Comparison of ENCODE assay signal across 9 cellular contexts in the genomic region with DNA sequence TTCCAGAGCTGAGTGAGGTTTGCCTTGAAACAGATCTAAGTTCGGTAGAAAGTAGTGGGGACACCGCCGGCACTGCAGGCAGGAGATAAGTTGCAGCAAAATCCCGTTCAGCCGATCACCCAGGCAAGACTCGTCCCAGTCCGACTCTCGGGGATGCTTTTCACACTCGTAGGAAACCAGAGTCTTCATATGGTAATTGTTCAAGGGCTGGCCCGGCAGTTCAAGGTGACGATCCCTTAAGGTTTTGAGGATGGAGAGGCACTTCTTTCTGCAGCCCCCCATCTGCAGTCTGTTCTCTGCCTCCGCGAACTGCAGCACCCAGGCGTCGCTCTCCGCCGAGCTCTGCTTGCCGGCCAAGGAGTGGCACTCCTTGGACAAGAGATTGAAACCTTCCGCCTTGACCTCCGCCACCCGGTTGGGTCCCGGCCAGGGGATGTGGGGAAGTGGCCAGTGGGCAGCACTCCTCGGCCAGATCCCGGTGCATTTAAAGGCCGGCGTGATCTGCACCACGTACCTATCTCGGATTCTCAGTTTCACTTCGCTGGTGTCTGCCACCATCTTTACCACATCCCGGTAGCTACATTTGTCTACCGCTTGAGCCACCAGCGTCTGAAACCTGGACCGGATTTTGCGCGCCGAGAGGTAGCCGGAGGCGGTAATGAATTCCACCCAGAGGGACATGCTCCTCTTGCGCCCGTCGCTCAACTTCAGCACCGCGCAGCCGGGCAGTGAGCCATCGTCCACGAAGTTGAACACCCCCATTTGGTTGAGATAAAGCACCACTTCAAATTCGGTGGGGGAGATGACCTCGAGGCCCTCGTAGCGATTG. TPM values are rescaled to one million over a fixed set of nuclear protein-coding genes. Genes with fewer than 3 reads are reported as not detected.
DNase-seq lines count a peak whose midpoint lies in the region; ATAC-seq and TF ChIP-seq lines count a peak whose summit lies in the region.
"Had no signal": no experiment of that assay in that cellular context is flagged by ENCODE, and none has a peak within 500 bp of the region (broad histone marks: within the 10 kb centered on the region; RNA-seq: fewer than 3 reads in every experiment).

No MANE protein-coding gene starts in this region.

- no peak for TF ChIP-seq CTCF in RWPE2 (IDR thresholded peaks at IDR 0.05; ENCODE audit: poor library complexity, severe bottlenecking)

- H3K27ac Mint-ChIP-seq in naive B cell, result peak overlapping the region in 3 of 6 donors; percentile 3 to 68 (median 49)

- H3K27me3 ChIP-seq in RWPE2 (ENCODE audit: insufficient read depth, poor library complexity, severe bottlenecking), result peaks cover 3% of the 10 kb centered on the region

- peaks cover 64 to 74% (median 65%) of the 10 kb centered on the region in 3 donors for H3K27me3 Mint-ChIP-seq in naive B cell

- ATAC-seq in GM18867 (IDR thresholded peaks at IDR 0.05; ENCODE audit: unreplicated experiment), result peak; percentile 70
- ATAC-seq in RWPE2 (ENCODE audit: low read depth), result peak; percentile 54
- ATAC-seq in naive B cell (ENCODE audit: low read depth in 2 of 2), result no peak
- no peak for ATAC-seq in GM21367 (IDR thresholded peaks at IDR 0.05; ENCODE audit: unreplicated experiment)
- no peak for ATAC-seq in activated CD4-positive, CD25-positive, alpha-beta regulatory T cell treated with anti-CD3 and anti-CD28 coated beads, Interleukin-2, amount 50 U/mL, for 24 hours

- H3K4me3 Mint-ChIP-seq in naive B cell, result peak overlapping the region; percentile 70 to 92 (median 84)

- H3K4me3 ChIP-seq in RWPE2 (ENCODE audit: severe bottlenecking), result peak overlapping the region; percentile 37
- H3K4me3 ChIP-seq: SK-N-MC had no signal

- H3K4me1 Mint-ChIP-seq in naive B cell, result peaks cover 25 to 46% (median 43%) of the 10 kb centered on the region in 3 donors

- H3K9me3 ChIP-seq in RWPE2 (ENCODE audit: severe bottlenecking), result no peaks in the 10 kb centered on the region

- peaks cover 2 to 39% (median 20%) of the 10 kb centered on the region in 7 donors for H3K9me3 Mint-ChIP-seq in naive B cell

- peak overlapping the region; percentile 5 for H3K27ac ChIP-seq in RWPE2 (ENCODE audit: poor library complexity, severe bottlenecking)
- H3K27ac ChIP-seq: SK-N-MC had no signal

- H3K36me3 ChIP-seq in RWPE2 (ENCODE audit: low read depth), result no peaks in the 10 kb centered on the region

- DNase-seq in RWPE2 (ENCODE audit: low spot score) (no peak), fibroblast of gingiva (ENCODE audit: low read depth) (peak; percentile 71), naive B cell (no peak), NCI-H748 (lab: John Stamatoyannopoulos, UW; ENCODE audit: unreplicated experiment) (no peak), NCI-H526 (lab: John Stamatoyannopoulos, UW) (no peak)

- H3K36me3 Mint-ChIP-seq in naive B cell, result peaks cover 6 to 19% of the 10 kb centered on the region in 2 donors

- H3K4me1 ChIP-seq in RWPE2 (ENCODE audit: insufficient read depth, poor library complexity, severe bottlenecking), result peaks cover 4% of the 10 kb centered on the region

RNA-seq across cellular contexts. Expression of a gene that starts 1.1 kb away (rescaled TPM):
- polyA plus RNA-seq in naive B cell (ENCODE audit: low read depth in 6 of 6), result not detected

Comparison
In these comparisons a context has a peak if more than half of its experiments do, and no peak if none do; other contexts are left out.
1. ATAC-seq: peak in GM18867 (single experiment) and RWPE2 (single experiment); none in naive B cell (0 of 2), GM21367 (single experiment) and activated CD4-positive, CD25-positive, alpha-beta regulatory T cell treated with anti-CD3 and anti-CD28 coated beads, Interleukin-2, amount 50 U/mL, for 24 hours (0 of 2).